Comparison of ENCODE assay signal across 1 cellular context in the genomic region with DNA sequence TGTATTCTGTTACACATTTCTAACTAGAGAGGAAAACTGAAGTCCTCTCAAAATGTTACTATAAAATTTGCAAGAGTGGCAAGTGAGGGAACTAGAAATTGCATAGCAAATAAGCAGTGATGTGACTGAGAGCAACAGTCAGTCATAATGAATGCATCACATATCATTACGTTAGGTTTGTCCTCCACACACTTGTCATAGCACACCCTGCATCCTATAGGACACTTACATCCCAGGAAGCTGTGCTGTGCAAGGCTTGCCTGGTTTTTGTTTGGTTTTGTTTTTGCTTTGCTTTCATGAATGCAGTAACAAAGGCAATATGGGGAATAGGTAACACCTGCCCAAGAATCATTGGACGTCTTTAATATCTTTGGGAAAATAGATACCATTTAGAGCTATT.
TF ChIP-seq lines count a peak whose summit lies in the region.

No MANE protein-coding gene starts in this region.

TF ChIP-seq in HEK293, 187 proteins besides CTCF, POLR2A, EP300 and RAD21 (continued from another document):
- TF ChIP-seq, protein P1, sequence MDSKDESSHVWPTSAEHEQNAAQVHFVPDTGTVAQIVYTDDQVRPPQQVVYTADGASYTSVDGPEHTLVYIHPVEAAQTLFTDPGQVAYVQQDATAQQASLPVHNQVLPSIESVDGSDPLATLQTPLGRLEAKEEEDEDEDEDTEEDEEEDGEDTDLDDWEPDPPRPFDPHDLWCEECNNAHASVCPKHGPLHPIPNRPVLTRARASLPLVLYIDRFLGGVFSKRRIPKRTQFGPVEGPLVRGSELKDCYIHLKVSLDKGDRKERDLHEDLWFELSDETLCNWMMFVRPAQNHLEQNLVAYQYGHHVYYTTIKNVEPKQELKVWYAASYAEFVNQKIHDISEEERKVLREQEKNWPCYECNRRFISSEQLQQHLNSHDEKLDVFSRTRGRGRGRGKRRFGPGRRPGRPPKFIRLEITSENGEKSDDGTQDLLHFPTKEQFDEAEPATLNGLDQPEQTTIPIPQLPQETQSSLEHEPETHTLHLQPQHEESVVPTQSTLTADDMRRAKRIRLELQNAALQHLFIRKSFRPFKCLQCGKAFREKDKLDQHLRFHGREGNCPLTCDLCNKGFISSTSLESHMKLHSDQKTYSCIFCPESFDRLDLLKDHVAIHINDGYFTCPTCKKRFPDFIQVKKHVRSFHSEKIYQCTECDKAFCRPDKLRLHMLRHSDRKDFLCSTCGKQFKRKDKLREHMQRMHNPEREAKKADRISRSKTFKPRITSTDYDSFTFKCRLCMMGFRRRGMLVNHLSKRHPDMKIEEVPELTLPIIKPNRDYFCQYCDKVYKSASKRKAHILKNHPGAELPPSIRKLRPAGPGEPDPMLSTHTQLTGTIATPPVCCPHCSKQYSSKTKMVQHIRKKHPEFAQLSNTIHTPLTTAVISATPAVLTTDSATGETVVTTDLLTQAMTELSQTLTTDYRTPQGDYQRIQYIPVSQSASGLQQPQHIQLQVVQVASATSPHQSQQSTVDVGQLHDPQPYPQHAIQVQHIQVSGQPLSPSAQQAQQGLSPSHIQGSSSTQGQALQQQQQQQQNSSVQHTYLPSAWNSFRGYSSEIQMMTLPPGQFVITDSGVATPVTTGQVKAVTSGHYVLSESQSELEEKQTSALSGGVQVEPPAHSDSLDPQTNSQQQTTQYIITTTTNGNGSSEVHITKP (tag by site-specific recombination; IDR thresholded peaks at IDR 0.05), result no peak
TF ChIP-seq in HEK293: peak in this region for 1.
